In the genomic region with DNA sequence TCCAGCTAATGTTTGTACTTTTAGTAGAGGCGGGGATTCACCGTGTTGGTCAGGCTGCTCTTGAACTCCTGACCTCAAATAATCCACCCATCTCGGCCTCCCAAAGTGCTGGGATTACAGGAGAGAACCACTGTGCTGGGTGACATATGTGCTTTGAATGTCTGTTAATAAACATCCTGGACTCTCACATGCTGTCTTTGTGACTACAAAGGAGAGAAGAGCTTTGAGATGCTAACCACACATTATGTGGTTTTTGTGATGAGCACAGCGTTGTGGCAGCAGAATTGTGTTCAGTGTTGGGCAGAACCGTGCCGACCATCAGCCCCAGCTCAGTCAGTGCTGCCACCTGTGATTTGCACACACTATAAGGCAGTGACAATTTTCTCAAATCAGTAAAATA, we compare ENCODE assay signal across 12 cellular contexts.
A peak's percentile ranks its signal among the peaks of the same experiment; 100 is the strongest.
DNase-seq lines count a peak whose midpoint lies in the region; ATAC-seq and TF ChIP-seq lines count a peak whose summit lies in the region.
"Had no signal": no experiment of that assay in that cellular context is flagged by ENCODE, and none has a peak within 500 bp of the region (broad histone marks: within the 10 kb centered on the region; RNA-seq: fewer than 3 reads in every experiment).

No MANE protein-coding gene starts in this region.

- DNase-seq in CD4-positive, CD25-positive, alpha-beta regulatory T cell: peak in 1 of 3 donors; percentile 21
- DNase-seq in HCEC 1CT: peak; percentile 72
- DNase-seq in esophagus squamous epithelium (lab: John Stamatoyannopoulos, UW): no peak
- no peak for DNase-seq in stimulated activated effector memory CD8-positive, alpha-beta T cell treated with anti-CD3 and anti-CD28 coated beads, Interleukin-12 subunit alpha, Interleukin-12 subunit beta, amount 100 ng/mL, for 72 hours (ENCODE audit: low spot score in 2 of 2)
- DNase-seq in mesenteric fat pad (ENCODE audit: low spot score): no peak
- DNase-seq in A172 (ENCODE audit: low spot score): no peak
- DNase-seq in adrenal gland: no peak
- DNase-seq: CD4-positive, alpha-beta T cell; GDM1; NK-92 treated with Interleukin-12 subunit alpha and Interleukin-12 subunit beta, amount 100 ng/mL, for 24 hours; SK-N-SH; stimulated activated CD8-positive, alpha-beta memory T cell treated with anti-CD3 and anti-CD28 coated beads, Interleukin-4, amount 100 ng/mL, for 48 hours had no signal

- H3K9me3 ChIP-seq in CD4-positive, CD25-positive, alpha-beta regulatory T cell (ENCODE audit: control insufficient read depth in 2 of 2, low read length in 2 of 2): no peaks in the 10 kb centered on the region
- H3K9me3 ChIP-seq in esophagus squamous epithelium (no peaks in the 10 kb centered on the region), adrenal gland (replicated peaks in 1 of 3) (no peaks in the 10 kb centered on the region)
- H3K9me3 ChIP-seq: SK-N-SH had no signal

- no peaks in the 10 kb centered on the region for H3K27me3 ChIP-seq in CD4-positive, CD25-positive, alpha-beta regulatory T cell (ENCODE audit: control insufficient read depth, insufficient read depth, low read length)
- H3K27me3 ChIP-seq in esophagus squamous epithelium (no peaks in the 10 kb centered on the region), adrenal gland (no peaks in the 10 kb centered on the region)

- H3K36me3 Mint-ChIP-seq in CD4-positive, CD25-positive, alpha-beta regulatory T cell: no peaks in the 10 kb centered on the region
- no peaks in the 10 kb centered on the region for H3K36me3 Mint-ChIP-seq in stimulated activated effector memory CD8-positive, alpha-beta T cell treated with anti-CD3 and anti-CD28 coated beads, Interleukin-12 subunit alpha, Interleukin-12 subunit beta, amount 100 ng/mL, for 72 hours

- H3K4me3 ChIP-seq in CD4-positive, CD25-positive, alpha-beta regulatory T cell (ENCODE audit: low read depth, low read length): no peak overlapping the region
- no peak overlapping the region for H3K4me3 ChIP-seq in esophagus squamous epithelium
- H3K4me3 ChIP-seq in adrenal gland: no peak overlapping the region

- H3K4me1 Mint-ChIP-seq in CD4-positive, CD25-positive, alpha-beta regulatory T cell: peaks cover 5 to 14% (median 6%) of the 10 kb centered on the region in 4 donors
- peaks cover 15% of the 10 kb centered on the region for H3K4me1 Mint-ChIP-seq in stimulated activated effector memory CD8-positive, alpha-beta T cell treated with anti-CD3 and anti-CD28 coated beads, Interleukin-12 subunit alpha, Interleukin-12 subunit beta, amount 100 ng/mL, for 72 hours

- no peak for TF ChIP-seq POLR2A in esophagus squamous epithelium (IDR thresholded peaks at IDR 0.05)
- no peak for TF ChIP-seq POLR2A in adrenal gland (IDR thresholded peaks at IDR 0.05)

- TF ChIP-seq CTCF in esophagus squamous epithelium (IDR thresholded peaks at IDR 0.05) (no peak), adrenal gland (IDR thresholded peaks at IDR 0.05) (no peak)

- H3K27ac Mint-ChIP-seq in CD4-positive, CD25-positive, alpha-beta regulatory T cell: peak overlapping the region; percentile 9 to 65 (median 61)
- H3K27ac Mint-ChIP-seq in stimulated activated effector memory CD8-positive, alpha-beta T cell treated with anti-CD3 and anti-CD28 coated beads, Interleukin-12 subunit alpha, Interleukin-12 subunit beta, amount 100 ng/mL, for 72 hours: no peak overlapping the region
- H3K27ac Mint-ChIP-seq: CD4-positive, alpha-beta T cell had no signal

- H3K4me3 Mint-ChIP-seq in CD4-positive, CD25-positive, alpha-beta regulatory T cell: no peak overlapping the region
- no peak overlapping the region for H3K4me3 Mint-ChIP-seq in stimulated activated effector memory CD8-positive, alpha-beta T cell treated with anti-CD3 and anti-CD28 coated beads, Interleukin-12 subunit alpha, Interleukin-12 subunit beta, amount 100 ng/mL, for 72 hours
- H3K4me3 Mint-ChIP-seq: CD4-positive, alpha-beta T cell had no signal

- peak; percentile 31 to 50 for ATAC-seq in CD4-positive, CD25-positive, alpha-beta regulatory T cell (ENCODE audit: low read depth in 2 of 2)
- peak; percentile 93 for ATAC-seq in stimulated activated effector memory CD8-positive, alpha-beta T cell treated with anti-CD3 and anti-CD28 coated beads, Interleukin-12 subunit alpha, Interleukin-12 subunit beta, amount 100 ng/mL, for 72 hours

- intact Hi-C loops in esophagus squamous epithelium (cut with DNase I) (no loop called here), adrenal gland (cut with DNase I) (no loop called here)

- 74 to 86% methylated on average over 4 to 6 of the region's 6 CpGs for WGBS in esophagus squamous epithelium, 2 donors
- WGBS in adrenal gland, 4 donors: 80 to 90% (median 86%) methylated on average over 6 of the region's 6 CpGs

- no peaks in the 10 kb centered on the region for H3K36me3 ChIP-seq in CD4-positive, CD25-positive, alpha-beta regulatory T cell (ENCODE audit: control insufficient read depth, insufficient read depth, low read length)
- H3K36me3 ChIP-seq in esophagus squamous epithelium: no peaks in the 10 kb centered on the region
- no peaks in the 10 kb centered on the region for H3K36me3 ChIP-seq in adrenal gland (replicated peaks in 1 of 2)

- peaks cover 7% of the 10 kb centered on the region for H3K27me3 Mint-ChIP-seq in CD4-positive, CD25-positive, alpha-beta regulatory T cell
- H3K27me3 Mint-ChIP-seq: CD4-positive, alpha-beta T cell had no signal

- no peak overlapping the region for H3K27ac ChIP-seq in CD4-positive, CD25-positive, alpha-beta regulatory T cell (ENCODE audit: insufficient read depth, low read length, poor library complexity, severe bottlenecking)
- H3K27ac ChIP-seq in esophagus squamous epithelium (peak overlapping the region; percentile 44 to 86 (median 74)), adrenal gland (peak overlapping the region in 2 of 5 donors; percentile 61 to 74)

- H3K4me1 ChIP-seq in CD4-positive, CD25-positive, alpha-beta regulatory T cell (ENCODE audit: control insufficient read depth, insufficient read depth, low read length, poor library complexity, severe bottlenecking): peaks cover 7% of the 10 kb centered on the region
- H3K4me1 ChIP-seq in esophagus squamous epithelium (peaks cover 0 to 43% (median 26%) of the 10 kb centered on the region in 3 donors), adrenal gland (replicated peaks in 1 of 2) (no peaks in the 10 kb centered on the region)

- no peaks in the 10 kb centered on the region for H3K9me3 Mint-ChIP-seq in CD4-positive, CD25-positive, alpha-beta regulatory T cell
- no peaks in the 10 kb centered on the region for H3K9me3 Mint-ChIP-seq in stimulated activated effector memory CD8-positive, alpha-beta T cell treated with anti-CD3 and anti-CD28 coated beads, Interleukin-12 subunit alpha, Interleukin-12 subunit beta, amount 100 ng/mL, for 72 hours
- H3K9me3 Mint-ChIP-seq: CD4-positive, alpha-beta T cell had no signal
